9 cellular contexts compared by ENCODE assay signal in the genomic region with DNA sequence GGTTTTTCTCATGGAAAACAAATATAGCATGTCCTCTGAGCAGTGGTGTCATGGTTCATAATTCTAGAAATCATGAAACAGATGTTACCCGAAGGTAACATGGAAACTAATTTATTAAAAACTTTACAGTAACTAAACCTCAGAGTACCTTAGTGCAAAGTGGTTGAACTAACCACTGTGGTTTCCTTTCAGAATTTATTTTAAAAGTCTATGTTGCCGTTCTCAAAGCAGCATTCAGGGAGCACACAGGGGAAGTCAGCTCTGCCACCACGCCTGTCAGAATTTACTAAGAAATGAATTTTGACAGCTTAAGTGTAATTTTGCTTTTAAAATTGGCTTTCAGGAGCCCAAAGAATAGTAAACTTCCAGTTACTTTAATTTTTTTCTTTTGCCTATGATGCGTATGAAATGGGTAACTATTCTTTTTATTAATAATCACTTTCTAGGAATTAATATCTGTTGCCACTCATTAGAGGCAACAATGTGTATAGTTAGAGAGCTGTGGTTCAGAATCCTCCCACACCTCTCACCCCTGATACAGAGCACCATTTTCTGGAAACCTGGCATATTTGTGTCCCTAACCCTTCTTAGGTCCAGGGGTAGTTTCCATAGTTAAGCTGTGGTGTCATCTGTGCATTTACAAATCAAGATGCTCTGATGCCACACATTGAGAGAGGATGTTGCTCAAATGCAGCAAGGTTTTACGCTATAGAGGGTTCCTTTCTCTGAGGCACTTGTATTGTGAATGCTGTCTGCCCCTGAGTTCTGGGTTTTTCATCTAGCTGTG.
DNase-seq lines count a peak whose midpoint lies in the region; ATAC-seq, FAIRE-seq and TF ChIP-seq lines count a peak whose summit lies in the region.
"Had no signal": no experiment of that assay in that cellular context is flagged by ENCODE, and none has a peak within 500 bp of the region (broad histone marks: within the 10 kb centered on the region; RNA-seq: fewer than 3 reads in every experiment).

No MANE protein-coding gene starts in this region.

- no peak overlapping the region for H3K4me3 ChIP-seq in mucosa of descending colon
- H3K4me3 ChIP-seq in Peyer's patch, result no peak overlapping the region

- no peak for FAIRE-seq in H54 (lab: Jason Lieb, UNC)

- H3K27ac ChIP-seq in Peyer's patch, result no peak overlapping the region

- no peaks in the 10 kb centered on the region for H3K27me3 ChIP-seq in Peyer's patch

- ATAC-seq in GM18867 (IDR thresholded peaks at IDR 0.05; ENCODE audit: unreplicated experiment), result peak; percentile 90
- peak; percentile 92 for ATAC-seq in GM21526 (IDR thresholded peaks at IDR 0.05; ENCODE audit: low FRiP score, unreplicated experiment)
- peak; percentile 84 for ATAC-seq in HG03342 (IDR thresholded peaks at IDR 0.05; ENCODE audit: unreplicated experiment)
- ATAC-seq in mucosa of descending colon, result peak; percentile 14

- intact Hi-C loops in mucosa of descending colon (cut with DNase I, micrococcal nuclease), result no loop called here

- TF ChIP-seq CTCF in mucosa of descending colon (IDR thresholded peaks at IDR 0.05) (no peak), Peyer's patch (IDR thresholded peaks at IDR 0.05) (no peak)

- H3K9me3 ChIP-seq in mucosa of descending colon (no peaks in the 10 kb centered on the region), Peyer's patch (no peaks in the 10 kb centered on the region)

- H3K36me3 ChIP-seq in mucosa of descending colon (ENCODE audit: low read depth), result no peaks in the 10 kb centered on the region
- peaks cover 0 to 56% (median 0%) of the 10 kb centered on the region in 3 donors for H3K36me3 ChIP-seq in Peyer's patch

- TF ChIP-seq POLR2A in H54 (IDR thresholded peaks at IDR 0.05; ENCODE audit: low read depth, low read length), result no peak
- TF ChIP-seq POLR2A in Peyer's patch (IDR thresholded peaks at IDR 0.05), result no peak

- DNase-seq in mucosa of descending colon (no peak), H54 (ENCODE audit: insufficient read length, low spot score) (no peak), Peyer's patch (no peak), ecto neural progenitor cell (ENCODE audit: low spot score) (no peak), cerebellar nuclear complex (lab: John Stamatoyannopoulos, UW) (no peak)
- DNase-seq: stimulated activated CD4-positive, alpha-beta T cell treated with anti-CD3 and anti-CD28 coated beads, Interleukin-4, amount 100 ng/mL, for 24 hours had no signal

- H3K4me1 ChIP-seq in mucosa of descending colon (ENCODE audit: low read depth), result no peaks in the 10 kb centered on the region
- H3K4me1 ChIP-seq in Peyer's patch, result no peaks in the 10 kb centered on the region

Comparison
In these comparisons a context has a peak if more than half of its experiments do, and no peak if none do; other contexts are left out.
1. ATAC-seq: peak in every context shown above with its lines; median percentile 92 in GM21526; 90 in GM18867; 84 in HG03342; 14 in mucosa of descending colon.